ENCODE assay signal across 14 cellular contexts in genomic region chr20:31681128-31681727, GRCh38. TPM values are rescaled to one million over a fixed set of nuclear protein-coding genes. Genes with fewer than 3 reads are reported as not detected.
A peak's percentile ranks its signal among the peaks of the same experiment; 100 is the strongest.
DNase-seq lines count a peak whose midpoint lies in the region; ATAC-seq, FAIRE-seq and TF ChIP-seq lines count a peak whose summit lies in the region.
"Had no signal": no experiment of that assay in that cellular context is flagged by ENCODE, and none has a peak within 500 bp of the region (broad histone marks: within the 10 kb centered on the region; RNA-seq: fewer than 3 reads in every experiment).

No MANE protein-coding gene starts in this region.

- H3K9me3 ChIP-seq in CD4-positive, alpha-beta T cell (ENCODE audit: control insufficient read depth, low read length) = no peaks in the 10 kb centered on the region
- no peaks in the 10 kb centered on the region for H3K9me3 ChIP-seq in astrocyte (ENCODE audit: insufficient read depth, low read depth, low read length)
- H3K9me3 ChIP-seq in trophoblast cell (ENCODE audit: insufficient read depth, low read depth, low read length) = no peaks in the 10 kb centered on the region

- peak overlapping the region; percentile 73 for H2BK12ac ChIP-seq in trophoblast cell (ENCODE audit: low read length)

- no peak for ATAC-seq in CD4-positive, alpha-beta T cell (ENCODE audit: poor library complexity)
- ATAC-seq: GM12878, GM23338 had no signal

- peaks cover 57% of the 10 kb centered on the region for H4K20me1 ChIP-seq in astrocyte (ENCODE audit: insufficient read depth, low read length)

- no peak overlapping the region for H3K4me3 Mint-ChIP-seq in CD4-positive, alpha-beta T cell
- H3K4me3 Mint-ChIP-seq in HFFc6 = no peak overlapping the region; the same call in 1 of the 2 replicates
- peak overlapping the region; percentile 2 for H3K4me3 Mint-ChIP-seq in astrocyte (ENCODE audit: unreplicated experiment)
- H3K4me3 Mint-ChIP-seq: GM23338 had no signal

- H3K27me3 ChIP-seq in CD4-positive, alpha-beta T cell (ENCODE audit: control insufficient read depth, insufficient read depth, low read length) = no peaks in the 10 kb centered on the region
- H3K27me3 ChIP-seq in astrocyte (ENCODE audit: insufficient read depth, low read length) = no peaks in the 10 kb centered on the region
- no peaks in the 10 kb centered on the region for H3K27me3 ChIP-seq in trophoblast cell (ENCODE audit: insufficient read depth, low read length)

- no peak for DNase-seq in CD4-positive, alpha-beta T cell
- DNase-seq in HFFc6 (no peak), astrocyte (ENCODE audit: low read depth) (no peak), trophoblast cell (no peak), AG20443 (ENCODE audit: low spot score) (no peak), H4 (ENCODE audit: low spot score) (no peak), COLO668 (lab: John Stamatoyannopoulos, UW; ENCODE audit: unreplicated experiment) (no peak)
- DNase-seq: head of caudate nucleus, NCI-H1436 had no signal

- H4K12ac ChIP-seq in trophoblast cell (ENCODE audit: low read depth, low read length) = no peak overlapping the region

- H3K4ac ChIP-seq in trophoblast cell (ENCODE audit: low read depth, low read length) = no peak overlapping the region

- H3K4me2 ChIP-seq in astrocyte (ENCODE audit: low read length) = no peak overlapping the region
- H3K4me2 ChIP-seq in trophoblast cell (ENCODE audit: low read length) = no peak overlapping the region
- H3K4me2 ChIP-seq: GM23338 had no signal

- peaks cover 21% of the 10 kb centered on the region for H3K4me1 ChIP-seq in astrocyte (ENCODE audit: insufficient read depth, low read length)
- peaks cover 29 to 34% of the 10 kb centered on the region in 2 experiments for H3K4me1 ChIP-seq in trophoblast cell (ENCODE audit: control insufficient read depth in 1 of 2, insufficient read depth in 2 of 2, low read length in 2 of 2)

- no peak for FAIRE-seq in astrocyte (lab: Jason Lieb, UNC)
- FAIRE-seq: GM19239 had no signal

- peaks cover 94% of the 10 kb centered on the region for H3K4me1 Mint-ChIP-seq in CD4-positive, alpha-beta T cell (ENCODE audit: low read depth)
- peaks cover 69% of the 10 kb centered on the region for H3K4me1 Mint-ChIP-seq in HFFc6 (ENCODE audit: low read depth)
- H3K4me1 Mint-ChIP-seq in astrocyte (ENCODE audit: low read depth, unreplicated experiment) = peaks cover 49% of the 10 kb centered on the region

- no CpG with 5 or more reads among the region's 7 CpGs for WGBS in trophoblast cell (ENCODE audit: extremely low coverage, insufficient coverage, insufficient read length)

- peak overlapping the region; percentile 41 for H4K91ac ChIP-seq in trophoblast cell (ENCODE audit: low read depth, low read length)

- H3K79me2 ChIP-seq in astrocyte (ENCODE audit: insufficient read depth, low read length) (peaks cover 90% of the 10 kb centered on the region), trophoblast cell (ENCODE audit: control insufficient read depth, insufficient read depth, low read length, poor library complexity) (peaks cover 5% of the 10 kb centered on the region)

- no peak overlapping the region for H3K27ac ChIP-seq in CD4-positive, alpha-beta T cell (ENCODE audit: low read depth, low read length)
- H3K27ac ChIP-seq in astrocyte (ENCODE audit: low read depth, low read length) = no peak overlapping the region
- H3K27ac ChIP-seq in trophoblast cell (ENCODE audit: low read depth, low read length) = no peak overlapping the region
- H3K27ac ChIP-seq: parathyroid adenoma had no signal

- CTCF ChIA-PET in CD4-positive, alpha-beta T cell (lab: Charles Lee) = no interaction called here

- peaks cover 24% of the 10 kb centered on the region for H3K79me1 ChIP-seq in trophoblast cell (ENCODE audit: low read length)

- H2AK5ac ChIP-seq in trophoblast cell (ENCODE audit: low read length) = peak overlapping the region; percentile 43

- POLR2A ChIA-PET in CD4-positive, alpha-beta T cell (lab: Charles Lee) = no interaction called here

- peak overlapping the region; percentile 45 for H3K14ac ChIP-seq in trophoblast cell (ENCODE audit: low read length)

- intact Hi-C loops in CD4-positive, alpha-beta T cell (cut with DNase I, micrococcal nuclease) = no loop called here

- H3K36me3 Mint-ChIP-seq in CD4-positive, alpha-beta T cell (ENCODE audit: low read depth) = peaks cover 55% of the 10 kb centered on the region
- H3K36me3 Mint-ChIP-seq in HFFc6 (ENCODE audit: low read depth) (peaks cover 50% of the 10 kb centered on the region), astrocyte (ENCODE audit: low read depth, unreplicated experiment) (peaks cover 39% of the 10 kb centered on the region)

- no peak for TF ChIP-seq CTCF in CD4-positive, alpha-beta T cell (IDR thresholded peaks at IDR 0.05)
- TF ChIP-seq CTCF in HFFc6 (IDR thresholded peaks at IDR 0.05) (no peak), astrocyte (IDR thresholded peaks at IDR 0.05; ENCODE audit: insufficient read depth, low read depth, low read length) (no peak)

- peak overlapping the region; percentile 18 for H4K8ac ChIP-seq in trophoblast cell (ENCODE audit: low read depth, low read length)

- H3K4me3 ChIP-seq in astrocyte (ENCODE audit: insufficient read depth, low read depth, low read length) (no peak overlapping the region), trophoblast cell (ENCODE audit: low read depth, low read length) (no peak overlapping the region)
- H3K4me3 ChIP-seq: GM12878, GM23338 had no signal

- H3K36me3 ChIP-seq in astrocyte (ENCODE audit: insufficient read depth, low read length) (peaks cover 10% of the 10 kb centered on the region), trophoblast cell (ENCODE audit: control insufficient read depth in 1 of 2, insufficient read depth in 2 of 2, low read length in 2 of 2) (peaks cover 8% of the 10 kb centered on the region in 2 experiments)

- no peaks in the 10 kb centered on the region for H3K27me3 Mint-ChIP-seq in CD4-positive, alpha-beta T cell
- H3K27me3 Mint-ChIP-seq in HFFc6 (ENCODE audit: insufficient read depth) = peaks cover 7% of the 10 kb centered on the region
- H3K27me3 Mint-ChIP-seq in astrocyte (ENCODE audit: low read depth, unreplicated experiment) = no peaks in the 10 kb centered on the region

- H3K9ac ChIP-seq in astrocyte (ENCODE audit: low read length) (no peak overlapping the region), trophoblast cell (ENCODE audit: low read length) (no peak overlapping the region)
- H3K9ac ChIP-seq: parathyroid adenoma had no signal

- peak overlapping the region; percentile 54 for H2BK5ac ChIP-seq in trophoblast cell (ENCODE audit: low read depth, low read length, poor library complexity)

- H2BK120ac ChIP-seq in trophoblast cell (ENCODE audit: insufficient read depth, low read length, poor library complexity) = peak overlapping the region; percentile 60

- H3K27ac Mint-ChIP-seq in CD4-positive, alpha-beta T cell = peak overlapping the region; percentile 56
- H3K27ac Mint-ChIP-seq in HFFc6 = peak overlapping the region; percentile 74
- peak overlapping the region; percentile 10 for H3K27ac Mint-ChIP-seq in astrocyte (ENCODE audit: unreplicated experiment)
- H3K27ac Mint-ChIP-seq: GM23338 had no signal

- no peak overlapping the region for H3K23ac ChIP-seq in trophoblast cell (ENCODE audit: low read length)

- H2AFZ ChIP-seq in astrocyte (ENCODE audit: low read depth, low read length) (no peak overlapping the region), trophoblast cell (ENCODE audit: insufficient read depth, low read length, poor library complexity) (no peak overlapping the region)
- H2AFZ ChIP-seq: GM23338, parathyroid adenoma had no signal

- no peak overlapping the region for H3K18ac ChIP-seq in trophoblast cell (ENCODE audit: low read length)

- no peaks in the 10 kb centered on the region for H3K9me3 Mint-ChIP-seq in CD4-positive, alpha-beta T cell
- H3K9me3 Mint-ChIP-seq in HFFc6 = no peaks in the 10 kb centered on the region
- no peaks in the 10 kb centered on the region for H3K9me3 Mint-ChIP-seq in astrocyte (ENCODE audit: unreplicated experiment)
- H3K9me3 Mint-ChIP-seq: GM23338 had no signal

RNA-seq across cellular contexts. Expression of gene BCL2L1, which starts 41.4 kb away (rescaled TPM):
- 10 to 100 TPM; 11.8 to 11.9 TPM for total RNA-seq in CD4-positive, alpha-beta T cell
- 100 to 1,000 TPM; 111 to 122 (median 117) TPM for total RNA-seq in HFFc6 (2021; fragmentation: NEBNext Ultra II Directional; extraction: Animal tissue kit (Norgen Biotek cat#: 25700))
- 103 and 149 TPM in 2 replicates for total RNA-seq in astrocyte
- 62.0 and 65.1 TPM in 2 replicates for polyA plus RNA-seq in trophoblast cell (2013)
- 34.2 and 42.6 TPM in 2 replicates for total RNA-seq in H4 (2014; rRNA removed; shearing (Covaris generic))

RNA-seq across cellular contexts. Expression of gene COX4I2, which starts 43.5 kb away (rescaled TPM):
- total RNA-seq in CD4-positive, alpha-beta T cell = not detected
- total RNA-seq in HFFc6 (2021; fragmentation: NEBNext Ultra II Directional; extraction: Animal tissue kit (Norgen Biotek cat#: 25700)) = not detected
- not detected in 2 replicates for total RNA-seq in astrocyte
- polyA plus RNA-seq in trophoblast cell (2013) = 1.7 TPM in 2 replicates
- not detected in 2 replicates for total RNA-seq in H4 (2014; rRNA removed; shearing (Covaris generic))
- total RNA-seq: GM12878, GM23338, SK-MEL-5 had no signal
- polyA plus RNA-seq: GM12878 had no signal

RNA-seq across cellular contexts. Expression of gene TPX2, which starts 57.9 kb away (rescaled TPM):
- total RNA-seq in CD4-positive, alpha-beta T cell = under 1 TPM; 0.85 to 0.89 TPM
- 100 to 1,000 TPM in 4 of 6 experiments, 10 to 100 TPM in 2; 51.0 to 117 (median 107) TPM for total RNA-seq in HFFc6 (2021; fragmentation: NEBNext Ultra II Directional; extraction: Animal tissue kit (Norgen Biotek cat#: 25700))
- total RNA-seq in astrocyte = 31.7 and 41.6 TPM in 2 replicates
- polyA plus RNA-seq in trophoblast cell (2013) = 88.5 and 93.7 TPM in 2 replicates
- total RNA-seq in H4 (2014; rRNA removed; shearing (Covaris generic)) = 111 and 128 TPM in 2 replicates

Comparison
In these comparisons a context has a peak if more than half of its experiments do, and no peak if none do; other contexts are left out.
1. H3K27ac Mint-ChIP-seq: peak in every context shown above with its lines; median percentile 74 in HFFc6; 56 in CD4-positive, alpha-beta T cell; 10 in astrocyte.
2. RNA of gene TPX2, which starts 57.9 kb away (total RNA-seq): 111 to 128 TPM in H4, 51.0 to 117 TPM in HFFc6 and 31.7 to 41.6 TPM in astrocyte; 0.85 to 0.89 TPM in CD4-positive, alpha-beta T cell; every median in the first group is over 10 times any median in the second.